Comparison of ENCODE assay signal across 29 cellular contexts in the genomic region with DNA sequence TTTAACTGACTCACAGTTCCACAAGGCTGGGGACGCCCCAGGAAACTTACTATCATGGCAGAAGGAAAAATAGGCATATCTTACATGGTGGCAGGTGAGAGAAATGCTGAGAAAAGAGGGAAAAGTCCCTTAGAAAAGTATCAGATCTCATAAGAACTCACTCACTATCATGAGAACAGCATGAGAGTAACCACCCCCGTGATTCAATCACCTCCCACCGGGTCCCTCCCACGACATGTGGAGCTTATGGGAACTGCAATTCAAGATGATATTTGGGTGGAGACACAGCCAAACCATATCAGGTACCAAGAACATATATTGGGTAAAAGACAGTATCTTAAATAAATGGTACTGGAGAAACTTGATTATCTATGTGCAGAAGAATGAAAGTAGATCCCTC.
"Had no signal": no experiment of that assay in that cellular context is flagged by ENCODE, and none has a peak within 500 bp of the region (broad histone marks: within the 10 kb centered on the region; RNA-seq: fewer than 3 reads in every experiment).

No MANE protein-coding gene starts in this region.

- H3K27ac Mint-ChIP-seq: activated B cell treated with CpG ODN at 0.5 μM for 24 hours; activated CD4-positive, alpha-beta memory T cell treated with anti-CD3 and anti-CD28 coated beads, Interleukin-2, amount 10 ng/mL, durations not matched to agents 7 days and 5 days; activated naive CD8-positive, alpha-beta T cell; activated T-cell treated with anti-CD3 and anti-CD28 coated beads, Interleukin-2, amount 50 U/mL, for 24 hours; activated T-cell treated with anti-CD3 and anti-CD28 coated beads, Interleukin-2, amount 50 U/mL, for 72 hours; dendritic cell treated with granulocyte-macrophage colony-stimulating factor and Interleukin-4, amounts not matched to agents 40 ng/mL and 50 ng/mL, for 4 days; endodermal cell; T-helper 17 cell; T-helper 2 cell treated with Interferon-gamma antibody and Interleukin-4, amounts not matched to agents 5 μg/mL and 100 μg/mL, for 36 hours had no signal

- H3K4me3 ChIP-seq: coronary artery, dorsolateral prefrontal cortex had no signal

- H3K4me3 Mint-ChIP-seq: activated B cell treated with CpG ODN at 0.5 μM for 24 hours; activated CD4-positive, alpha-beta memory T cell treated with anti-CD3 and anti-CD28 coated beads, Interleukin-2, amount 10 ng/mL, durations not matched to agents 7 days and 5 days; activated naive CD8-positive, alpha-beta T cell; activated T-cell treated with anti-CD3 and anti-CD28 coated beads, Interleukin-2, amount 50 U/mL, for 24 hours; activated T-cell treated with anti-CD3 and anti-CD28 coated beads, Interleukin-2, amount 50 U/mL, for 72 hours; central memory CD8-positive, alpha-beta T cell; dendritic cell treated with granulocyte-macrophage colony-stimulating factor and Interleukin-4, amounts not matched to agents 40 ng/mL and 50 ng/mL, for 4 days; endodermal cell; T-helper 17 cell; T-helper 2 cell treated with Interferon-gamma antibody and Interleukin-4, amounts not matched to agents 5 μg/mL and 100 μg/mL, for 36 hours had no signal

- DNase-seq: activated B cell treated with CpG ODN at 0.5 μM for 24 hours; activated CD4-positive, alpha-beta memory T cell treated with anti-CD3 and anti-CD28 coated beads, Interleukin-2, amount 10 ng/mL, durations not matched to agents 7 days and 5 days; activated CD4-positive, alpha-beta T cell treated with anti-CD3 and anti-CD28 coated beads for 48 hours; activated CD4-positive, alpha-beta T cell treated with anti-CD3 and anti-CD28 coated beads, Interleukin-2, amount 50 U/mL, for 1 hour; activated CD8-positive, alpha-beta memory T cell treated with anti-CD3 and anti-CD28 coated beads, Interleukin-2, amount 50 U/mL, for 48 hours; activated effector memory CD4-positive, alpha-beta T cell treated with Interleukin-2 at 50 U/mL for 16 hours; activated gamma-delta T cell treated with Interleukin-2 at 50 U/mL for 16 hours; activated naive CD4-positive, alpha-beta T cell treated with anti-CD3 and anti-CD28 coated beads, Interleukin-2, amount 50 U/mL, for 16 hours; activated naive CD4-positive, alpha-beta T cell treated with Interleukin-2 at 50 U/mL for 16 hours; activated T-cell treated with anti-CD3 and anti-CD28 coated beads for 4 hours; activated T-cell treated with anti-CD3 and anti-CD28 coated beads, Interleukin-2, amount 50 U/mL, for 24 hours; activated T-cell treated with anti-CD3 and anti-CD28 coated beads, Interleukin-2, amount 50 U/mL, for 72 hours; amniotic stem cell; anterior cingulate cortex; brain microvascular endothelial cell; dorsolateral prefrontal cortex; effector memory CD4-positive, alpha-beta T cell; endodermal cell; foreskin fibroblast; hippocampal formation; T-helper 17 cell; T1000 had no signal

- H3K27me3 ChIP-seq: brain microvascular endothelial cell, dorsolateral prefrontal cortex had no signal

- H3K9me3 Mint-ChIP-seq: activated CD4-positive, alpha-beta memory T cell treated with anti-CD3 and anti-CD28 coated beads, Interleukin-2, amount 10 ng/mL, durations not matched to agents 7 days and 5 days; central memory CD8-positive, alpha-beta T cell; dendritic cell treated with granulocyte-macrophage colony-stimulating factor and Interleukin-4, amounts not matched to agents 40 ng/mL and 50 ng/mL, for 4 days; endodermal cell; T-helper 2 cell treated with Interferon-gamma antibody and Interleukin-4, amounts not matched to agents 5 μg/mL and 100 μg/mL, for 36 hours had no signal

- H3K27me3 Mint-ChIP-seq: activated B cell treated with CpG ODN at 0.5 μM for 24 hours; dendritic cell treated with granulocyte-macrophage colony-stimulating factor and Interleukin-4, amounts not matched to agents 40 ng/mL and 50 ng/mL, for 4 days had no signal

- H3K36me3 ChIP-seq: brain microvascular endothelial cell had no signal

- H3K36me3 Mint-ChIP-seq: activated naive CD8-positive, alpha-beta T cell had no signal

- H3K4me1 Mint-ChIP-seq: activated CD4-positive, alpha-beta memory T cell treated with anti-CD3 and anti-CD28 coated beads, Interleukin-2, amount 10 ng/mL, durations not matched to agents 7 days and 5 days; central memory CD8-positive, alpha-beta T cell; endodermal cell; T-helper 17 cell had no signal

- ATAC-seq: activated CD4-positive, CD25-positive, alpha-beta regulatory T cell treated with anti-CD3 and anti-CD28 coated beads, Interleukin-2, amount 50 U/mL, for 24 hours; activated T-cell treated with anti-CD3 and anti-CD28 coated beads, Interleukin-2, amount 50 U/mL, for 72 hours; esophagus mucosa; T-helper 17 cell had no signal

- H3K27ac ChIP-seq: brain microvascular endothelial cell, coronary artery, dorsolateral prefrontal cortex had no signal
